In genomic region chr16:3112058-3112880, GRCh38 we compare ENCODE assay signal across 1 cellular context.
TF ChIP-seq lines count a peak whose summit lies in the region.

TSS of gene ZNF205 (plus strand) at chr16:3112586. CDS start at chr16:3113431, 845 bp downstream.

TF ChIP-seq in WTC11, 78 proteins besides CTCF, POLR2A, EP300 and RAD21 (continued from another document):
- no peak for TF ChIP-seq ATF2 (CRISPR knock-in tag; IDR thresholded peaks at IDR 0.05; ENCODE audit: borderline replicate concordance, low read depth)
- no peak; the same call in 1 of the 2 replicates for TF ChIP-seq NFE2L1 (CRISPR knock-in tag; IDR thresholded peaks at IDR 0.05)
- TF ChIP-seq ZBTB43 (CRISPR knock-in tag; IDR thresholded peaks at IDR 0.05) = no peak
- TF ChIP-seq ZNF671 (CRISPR knock-in tag; IDR thresholded peaks at IDR 0.05) = no peak
- no peak for TF ChIP-seq RORB (CRISPR knock-in tag; IDR thresholded peaks at IDR 0.05)
- no peak for TF ChIP-seq CDX4 (CRISPR knock-in tag; IDR thresholded peaks at IDR 0.05; ENCODE audit: borderline replicate concordance)
- TF ChIP-seq AFF4 (CRISPR knock-in tag; IDR thresholded peaks at IDR 0.05; ENCODE audit: borderline replicate concordance) = no peak
- TF ChIP-seq ZNF423 (CRISPR knock-in tag; IDR thresholded peaks at IDR 0.05) = no peak
- no peak for TF ChIP-seq GRHL2 (CRISPR knock-in tag; IDR thresholded peaks at IDR 0.05; ENCODE audit: insufficient replicate concordance, severe bottlenecking)
- no peak for TF ChIP-seq ZNF121 (CRISPR knock-in tag; IDR thresholded peaks at IDR 0.05)
- TF ChIP-seq FOXP1 (CRISPR knock-in tag; IDR thresholded peaks at IDR 0.05; ENCODE audit: borderline replicate concordance) = 0 out of 2 replicates have a peak, but pooled peaks have one; percentile 17
- TF ChIP-seq FOXJ3 (CRISPR knock-in tag; IDR thresholded peaks at IDR 0.05; ENCODE audit: borderline replicate concordance) = no peak
- TF ChIP-seq TEAD1 (CRISPR knock-in tag; IDR thresholded peaks at IDR 0.05) = peak; percentile 39; the same call in 1 of the 2 replicates
- TF ChIP-seq HMGXB4 (CRISPR knock-in tag; IDR thresholded peaks at IDR 0.05) = peak; percentile 63
- TF ChIP-seq ESRRA (CRISPR knock-in tag; IDR thresholded peaks at IDR 0.05; ENCODE audit: borderline replicate concordance) = 0 out of 2 replicates have a peak, but pooled peaks have one; percentile 9
- TF ChIP-seq MAX (CRISPR knock-in tag; IDR thresholded peaks at IDR 0.05) = peak; percentile 75; the same call in 1 of the 2 replicates
- TF ChIP-seq ZNF232 (CRISPR knock-in tag; IDR thresholded peaks at IDR 0.05) = 0 out of 2 replicates have a peak, but pooled peaks have one; percentile 43
- TF ChIP-seq ATF6 (CRISPR knock-in tag; IDR thresholded peaks at IDR 0.05) = no peak
- no peak for TF ChIP-seq PREB (CRISPR knock-in tag; IDR thresholded peaks at IDR 0.05; ENCODE audit: borderline replicate concordance)
- TF ChIP-seq TP53 (CRISPR knock-in tag; IDR thresholded peaks at IDR 0.05) = no peak
- no peak for TF ChIP-seq IRF1 (CRISPR knock-in tag; IDR thresholded peaks at IDR 0.05)
- TF ChIP-seq HMGA2 (CRISPR knock-in tag; IDR thresholded peaks at IDR 0.05) = no peak
- TF ChIP-seq ZNF512 (CRISPR knock-in tag; IDR thresholded peaks at IDR 0.05; ENCODE audit: borderline replicate concordance) = no peak
- TF ChIP-seq GABPB1 (CRISPR knock-in tag; IDR thresholded peaks at IDR 0.05) = peak; percentile 90
- no peak for TF ChIP-seq ZNF532 (CRISPR knock-in tag; IDR thresholded peaks at IDR 0.05; ENCODE audit: borderline replicate concordance)
- TF ChIP-seq ZMAT4 (CRISPR knock-in tag; IDR thresholded peaks at IDR 0.05) = no peak
- no peak for TF ChIP-seq NR2C2 (CRISPR knock-in tag; IDR thresholded peaks at IDR 0.05)
- TF ChIP-seq FOXP4 (CRISPR knock-in tag; IDR thresholded peaks at IDR 0.05) = 0 out of 2 replicates have a peak, but pooled peaks have one; percentile 60
- TF ChIP-seq ZNF317 (CRISPR knock-in tag; IDR thresholded peaks at IDR 0.05; ENCODE audit: borderline replicate concordance, low read depth) = no peak
- TF ChIP-seq SMAD4 (CRISPR knock-in tag; IDR thresholded peaks at IDR 0.05) = no peak
- TF ChIP-seq ETV6 (CRISPR knock-in tag; IDR thresholded peaks at IDR 0.05) = peak; percentile 80
TF ChIP-seq in WTC11: peak in this region for 16.
